In genomic region chr12:116346751-116347150, GRCh38 we compare ENCODE assay signal across 12 cellular contexts.
DNase-seq lines count a peak whose midpoint lies in the region; ATAC-seq, FAIRE-seq and TF ChIP-seq lines count a peak whose summit lies in the region.
"Had no signal": no experiment of that assay in that cellular context is flagged by ENCODE, and none has a peak within 500 bp of the region (broad histone marks: within the 10 kb centered on the region; RNA-seq: fewer than 3 reads in every experiment).

No MANE protein-coding gene starts in this region.

- TF ChIP-seq CTCF in AG04449 (IDR thresholded peaks at IDR 0.05; ENCODE audit: insufficient read depth, low read length, missing control alignments) (no peak), bronchial epithelial cell (IDR thresholded peaks at IDR 0.05; ENCODE audit: insufficient read depth, low read length, severe bottlenecking) (no peak), GM10248 (IDR thresholded peaks at IDR 0.05; ENCODE audit: control extremely low read depth, extremely low read depth, low read depth, missing control alignments) (no peak)

- CTCF ChIA-PET in AG04449 (lab: Yijun Ruan, JAX) (interaction anchor here (0.7 kb wide), 1 partner anchor 331 kb away, joined by 3 read pairs; no protein-coding TSS in a partner anchor), GM10248 (lab: Yijun Ruan, JAX) (interaction anchor here (0.9 kb wide), 1 partner anchor 9 kb away, joined by 3 read pairs; no protein-coding TSS in a partner anchor)

- POLR2A ChIA-PET in AG04449 (lab: Yijun Ruan, JAX) (interaction anchor here (0.7 to 1.1 kb wide), 3 partner anchors 13 to 87 kb away, joined by 3 to 4 read pairs (median 3); no protein-coding TSS in a partner anchor), GM10248 (lab: Yijun Ruan, JAX) (no interaction called here)

- peak; percentile 83 for DNase-seq in AG04449 (ENCODE audit: low read depth, low spot score)
- peak; percentile 79 for DNase-seq in LHCN-M2 (ENCODE audit: low read depth)
- peak; percentile 73 for DNase-seq in bronchial epithelial cell (ENCODE audit: low read depth)
- no peak for DNase-seq in stimulated activated naive B cell treated with anti-CD40 and anti-IgM and Interleukin-4, amounts not matched to agents 10 μg/mL and 1 μg/mL and 100 μg/mL, for 72 hours
- no peak for DNase-seq in stimulated activated naive CD8-positive, alpha-beta T cell treated with anti-CD3 and anti-CD28 coated beads, Interleukin-15, Interleukin-2, amounts not matched to agents 100 U/mL and 50 U/mL, for 24 hours
- DNase-seq in GM10248 (ENCODE audit: extremely low spot score): no peak
- DNase-seq: COR-L47; lower lobe of right lung; MM.1S; stimulated activated CD4-positive, alpha-beta T cell treated with anti-CD3 and anti-CD28 coated beads, Interleukin-4, amount 100 ng/mL, for 1 hour had no signal

- H3K36me3 ChIP-seq in bronchial epithelial cell (ENCODE audit: control insufficient read depth, insufficient read depth, low read length) (no peaks in the 10 kb centered on the region), mesodermal cell (ENCODE audit: control insufficient read depth, insufficient read depth, low read length) (no peaks in the 10 kb centered on the region)
- H3K36me3 ChIP-seq: lower lobe of right lung had no signal

- no peak for FAIRE-seq in bronchial epithelial cell (lab: Jason Lieb, UNC)

- H3K4me1 ChIP-seq in mesodermal cell (ENCODE audit: control insufficient read depth, insufficient read depth, low read length, poor library complexity, severe bottlenecking): peaks cover 8% of the 10 kb centered on the region
- H3K4me1 ChIP-seq: lower lobe of right lung had no signal

- no peaks in the 10 kb centered on the region for H3K36me3 Mint-ChIP-seq in stimulated activated naive B cell treated with anti-CD40 and anti-IgM and Interleukin-4, amounts not matched to agents 10 μg/mL and 1 μg/mL and 100 μg/mL, for 72 hours

- ATAC-seq in stimulated activated naive B cell treated with anti-CD40 and anti-IgM and Interleukin-4, amounts not matched to agents 10 μg/mL and 1 μg/mL and 100 μg/mL, for 72 hours (replicated peaks): no peak
- no peak for ATAC-seq in stimulated activated naive CD8-positive, alpha-beta T cell treated with anti-CD3 and anti-CD28 coated beads, Interleukin-15, Interleukin-2, amounts not matched to agents 100 U/mL and 50 U/mL, for 24 hours
- no peak for ATAC-seq in HG03025 (IDR thresholded peaks at IDR 0.05; ENCODE audit: low FRiP score, unreplicated experiment)
- ATAC-seq: lower lobe of right lung had no signal

- no peaks in the 10 kb centered on the region for H3K27me3 ChIP-seq in bronchial epithelial cell (ENCODE audit: control insufficient read depth, insufficient read depth, low read length)

- no peak overlapping the region for H3K4me3 ChIP-seq in AG04449 (ENCODE audit: low read depth, low read length)
- H3K4me3 ChIP-seq in bronchial epithelial cell (ENCODE audit: low read depth, low read length): no peak overlapping the region
- H3K4me3 ChIP-seq in mesodermal cell (ENCODE audit: extremely low read depth, insufficient read depth, low read length, poor library complexity, severe bottlenecking): no peak overlapping the region
- H3K4me3 ChIP-seq: lower lobe of right lung had no signal

- no peak overlapping the region for H3K4me3 Mint-ChIP-seq in stimulated activated naive B cell treated with anti-CD40 and anti-IgM and Interleukin-4, amounts not matched to agents 10 μg/mL and 1 μg/mL and 100 μg/mL, for 72 hours

- peak overlapping the region; percentile 54 for H3K27ac ChIP-seq in mesodermal cell (ENCODE audit: low read depth, low read length, severe bottlenecking)
- H3K27ac ChIP-seq: lower lobe of right lung had no signal

- H3K9me3 Mint-ChIP-seq in stimulated activated naive B cell treated with anti-CD40 and anti-IgM and Interleukin-4, amounts not matched to agents 10 μg/mL and 1 μg/mL and 100 μg/mL, for 72 hours: peaks cover 0 to 8% of the 10 kb centered on the region in 2 donors

- WGBS in mesodermal cell (ENCODE audit: insufficient coverage in 2 of 2), 2 experiments: no CpG with 5 or more reads among the region's 4 CpGs

- no peak overlapping the region for H3K27ac Mint-ChIP-seq in stimulated activated naive B cell treated with anti-CD40 and anti-IgM and Interleukin-4, amounts not matched to agents 10 μg/mL and 1 μg/mL and 100 μg/mL, for 72 hours

- H3K9me3 ChIP-seq in mesodermal cell (ENCODE audit: control insufficient read depth, low read length): no peaks in the 10 kb centered on the region
- H3K9me3 ChIP-seq: lower lobe of right lung had no signal

- no peaks in the 10 kb centered on the region for H3K27me3 Mint-ChIP-seq in stimulated activated naive B cell treated with anti-CD40 and anti-IgM and Interleukin-4, amounts not matched to agents 10 μg/mL and 1 μg/mL and 100 μg/mL, for 72 hours

- H3K4me1 Mint-ChIP-seq in stimulated activated naive B cell treated with anti-CD40 and anti-IgM and Interleukin-4, amounts not matched to agents 10 μg/mL and 1 μg/mL and 100 μg/mL, for 72 hours: peaks cover 6 to 12% of the 10 kb centered on the region in 2 donors

Comparison
In these comparisons a context has a peak if more than half of its experiments do, and no peak if none do; other contexts are left out.
1. DNase-seq: peak in AG04449 (single experiment), LHCN-M2 (single experiment) and bronchial epithelial cell (single experiment); none in stimulated activated naive B cell treated with anti-CD40 and anti-IgM and Interleukin-4, amounts not matched to agents 10 μg/mL and 1 μg/mL and 100 μg/mL, for 72 hours (single experiment), stimulated activated naive CD8-positive, alpha-beta T cell treated with anti-CD3 and anti-CD28 coated beads, Interleukin-15, Interleukin-2, amounts not matched to agents 100 U/mL and 50 U/mL, for 24 hours (single experiment) and GM10248 (single experiment).